In the genomic region with DNA sequence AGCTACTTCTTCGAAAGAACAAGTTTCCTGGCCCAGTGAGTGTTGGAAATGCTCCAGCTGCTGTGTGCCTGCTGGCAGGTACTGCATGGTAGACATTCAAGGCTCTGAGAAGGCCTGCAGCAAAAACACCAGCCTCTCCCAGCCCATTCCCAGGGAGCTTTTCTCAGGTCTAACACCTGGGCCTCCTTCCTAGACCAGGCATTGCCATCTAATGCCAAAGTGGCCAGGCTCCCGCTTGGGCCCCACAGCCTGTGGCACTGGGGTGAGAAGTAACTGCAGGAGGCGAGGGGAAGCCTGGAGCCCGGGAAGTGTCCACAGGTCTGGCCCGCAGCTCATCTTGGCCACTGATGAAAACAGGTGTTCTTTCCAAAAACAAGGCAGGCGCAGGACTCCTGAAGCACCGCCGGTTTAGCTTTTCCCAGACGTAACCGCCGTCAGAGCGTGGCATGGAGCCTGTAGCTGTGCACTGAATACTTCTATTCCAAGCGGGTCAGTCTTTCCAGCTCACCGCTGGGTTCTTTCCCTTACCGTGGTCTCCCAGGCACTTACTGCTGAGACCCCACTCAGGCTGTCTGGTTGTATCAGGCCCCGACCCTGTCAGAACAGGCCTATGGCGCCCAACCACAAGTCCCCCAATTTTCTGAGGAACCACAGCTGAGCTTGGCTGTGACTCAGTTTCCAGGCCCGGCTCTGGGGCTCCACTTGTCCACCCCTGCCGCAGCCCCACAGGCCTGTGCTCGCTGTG, we compare ENCODE assay signal across 8 cellular contexts. TPM values are rescaled to one million over a fixed set of nuclear protein-coding genes. Genes with fewer than 3 reads are reported as not detected.
A peak's percentile ranks its signal among the peaks of the same experiment; 100 is the strongest.
DNase-seq lines count a peak whose midpoint lies in the region; ATAC-seq and TF ChIP-seq lines count a peak whose summit lies in the region.

No MANE protein-coding gene starts in this region.

- no peaks in the 10 kb centered on the region for H3K27me3 ChIP-seq in transverse colon

- TF ChIP-seq EP300 in transverse colon (IDR thresholded peaks at IDR 0.05; ENCODE audit: low read depth), result no peak

- DNase-seq in activated naive CD4-positive, alpha-beta T cell treated with anti-CD3 and anti-CD28 coated beads for 36 hours, result no peak
- DNase-seq in activated naive CD4-positive, alpha-beta T cell (lab: John Stamatoyannopoulos, UW), result no peak
- DNase-seq in activated naive CD4-positive, alpha-beta T cell treated with anti-CD3 and anti-CD28 coated beads, Interleukin-2, amount 50 U/mL, for 72 hours (ENCODE audit: low spot score in 2 of 2), result no peak
- DNase-seq in medulla oblongata (ENCODE audit: extremely low spot score) (peak; percentile 15), transverse colon (no peak), activated gamma-delta T cell treated with Interleukin-2 at 50 U/mL for 16 hours (no peak), NCI-H1417 treated with DMSO at 0.1 percent for 48 hours (lab: John Stamatoyannopoulos, UW) (no peak)

- CTCF ChIA-PET in activated naive CD4-positive, alpha-beta T cell treated with anti-CD3 and anti-CD28 coated beads for 36 hours (lab: Charles Lee), result no interaction called here

- TF ChIP-seq CTCF in transverse colon (IDR thresholded peaks at IDR 0.05), result no peak

- in situ Hi-C loops in transverse colon (cut with MboI; ENCODE audit: low pct_ligation_motif_present in 1 of 4, low pct_unique_long_range_greater_than_20kb in 1 of 4, low sequenced_read_pairs in 3 of 4), result no loop called here

- H3K27ac Mint-ChIP-seq in activated naive CD4-positive, alpha-beta T cell treated with anti-CD3 and anti-CD28 coated beads for 36 hours, result peak overlapping the region; percentile 65
- peak overlapping the region; percentile 86 to 97 for H3K27ac Mint-ChIP-seq in activated naive CD4-positive, alpha-beta T cell treated with anti-CD3 and anti-CD28 coated beads, Interleukin-2, amount 50 U/mL, for 72 hours

- ATAC-seq in activated naive CD4-positive, alpha-beta T cell treated with anti-CD3 and anti-CD28 coated beads, Interleukin-2, amount 50 U/mL, for 72 hours, result no peak
- ATAC-seq in GM18505 (IDR thresholded peaks at IDR 0.05; ENCODE audit: unreplicated experiment), result no peak

- H3K36me3 Mint-ChIP-seq in activated naive CD4-positive, alpha-beta T cell treated with anti-CD3 and anti-CD28 coated beads for 36 hours (ENCODE audit: low read depth), result peaks cover 5% of the 10 kb centered on the region
- H3K36me3 Mint-ChIP-seq in activated naive CD4-positive, alpha-beta T cell treated with anti-CD3 and anti-CD28 coated beads, Interleukin-2, amount 50 U/mL, for 72 hours, result peaks cover 10 to 25% of the 10 kb centered on the region in 2 donors

- H3K9me3 ChIP-seq in transverse colon, result no peaks in the 10 kb centered on the region

- peak overlapping the region; percentile 86 to 93 (median 90) for H3K27ac ChIP-seq in transverse colon

- H3K4me3 Mint-ChIP-seq in activated naive CD4-positive, alpha-beta T cell treated with anti-CD3 and anti-CD28 coated beads for 36 hours, result no peak overlapping the region

- no peak overlapping the region for H3K4me3 ChIP-seq in transverse colon

- peaks cover 17 to 50% (median 34%) of the 10 kb centered on the region in 4 donors for H3K4me1 ChIP-seq in transverse colon

- H3K27me3 Mint-ChIP-seq in activated naive CD4-positive, alpha-beta T cell treated with anti-CD3 and anti-CD28 coated beads for 36 hours (ENCODE audit: low read depth), result no peaks in the 10 kb centered on the region

- intact Hi-C loops in activated naive CD4-positive, alpha-beta T cell treated with anti-CD3 and anti-CD28 coated beads for 36 hours (cut with micrococcal nuclease), result loop anchor here (10.0 kb wide), 3 partner anchors 167 to 533 kb away; partner anchors contain the start of genes CDK2AP2 and PITPNM1
- intact Hi-C loops in transverse colon (cut with DNase I; ENCODE audit: low total_unique reads), result loop anchor here (10.0 kb wide), 1 partner anchor 87 kb away; the partner anchor contains the start of gene CHKA

- no peaks in the 10 kb centered on the region for H3K36me3 ChIP-seq in transverse colon

- TF ChIP-seq POLR2A in transverse colon (IDR thresholded peaks at IDR 0.05) (no peak), GM18505 (IDR thresholded peaks at IDR 0.05; ENCODE audit: borderline replicate concordance, extremely low read depth, insufficient read depth, insufficient read length) (no peak)

- H3K4me1 Mint-ChIP-seq in activated naive CD4-positive, alpha-beta T cell treated with anti-CD3 and anti-CD28 coated beads for 36 hours (ENCODE audit: low read depth), result peaks cover 24% of the 10 kb centered on the region

- WGBS in transverse colon (ENCODE audit: low coverage in 1 of 2), 2 donors, result 86% methylated on average over 18 of the region's 20 CpGs; no CpG with 5 or more reads in 1 of the 2 donors

- H3K9me3 Mint-ChIP-seq in activated naive CD4-positive, alpha-beta T cell treated with anti-CD3 and anti-CD28 coated beads for 36 hours, result no peaks in the 10 kb centered on the region
- H3K9me3 Mint-ChIP-seq in activated naive CD4-positive, alpha-beta T cell treated with anti-CD3 and anti-CD28 coated beads, Interleukin-2, amount 50 U/mL, for 72 hours, result no peaks in the 10 kb centered on the region

RNA-seq across cellular contexts. Expression of gene TCIRG1, which starts 1.2 kb away (rescaled TPM):
- 100 to 1,000 TPM; 137 to 141 TPM for total RNA-seq in activated naive CD4-positive, alpha-beta T cell treated with anti-CD3 and anti-CD28 coated beads for 36 hours
- 100 to 1,000 TPM; 226 to 295 TPM for total RNA-seq in activated naive CD4-positive, alpha-beta T cell treated with anti-CD3 and anti-CD28 coated beads, Interleukin-2, amount 50 U/mL, for 72 hours
- total RNA-seq in transverse colon, result 100 to 1,000 TPM; 260 to 697 (median 380) TPM

RNA-seq across cellular contexts. Expression of gene NDUFS8, which starts 7.2 kb away (rescaled TPM):
- 100 to 1,000 TPM; 142 to 162 TPM for total RNA-seq in activated naive CD4-positive, alpha-beta T cell treated with anti-CD3 and anti-CD28 coated beads for 36 hours
- total RNA-seq in activated naive CD4-positive, alpha-beta T cell treated with anti-CD3 and anti-CD28 coated beads, Interleukin-2, amount 50 U/mL, for 72 hours, result 100 to 1,000 TPM; 139 to 236 TPM
- 100 to 1,000 TPM; 155 to 226 (median 188) TPM for total RNA-seq in transverse colon

RNA-seq across cellular contexts. Expression of gene ALDH3B1, which starts 27.5 kb away (rescaled TPM):
- not detected for total RNA-seq in activated naive CD4-positive, alpha-beta T cell treated with anti-CD3 and anti-CD28 coated beads for 36 hours
- under 1 TPM in 1 of 2 donors, not detected in 1; 0.11 TPM for total RNA-seq in activated naive CD4-positive, alpha-beta T cell treated with anti-CD3 and anti-CD28 coated beads, Interleukin-2, amount 50 U/mL, for 72 hours
- 10 to 100 TPM; 12.1 to 14.9 (median 13.5) TPM for total RNA-seq in transverse colon

RNA-seq across cellular contexts. Expression of gene UNC93B1, which starts 33.8 kb away (rescaled TPM):
- 10 to 100 TPM; 18.4 to 19.0 TPM for total RNA-seq in activated naive CD4-positive, alpha-beta T cell treated with anti-CD3 and anti-CD28 coated beads for 36 hours
- total RNA-seq in activated naive CD4-positive, alpha-beta T cell treated with anti-CD3 and anti-CD28 coated beads, Interleukin-2, amount 50 U/mL, for 72 hours, result 10 to 100 TPM in 1 of 2 donors, 1 to 10 TPM in 1; 7.7 to 23.6 TPM
- total RNA-seq in transverse colon, result 10 to 100 TPM; 32.2 to 67.7 (median 54.7) TPM

Comparison
In these comparisons a context has a peak if more than half of its experiments do, and no peak if none do; other contexts are left out.
1. RNA of gene ALDH3B1, which starts 27.5 kb away (total RNA-seq): 12.1 to 14.9 TPM in transverse colon; 0.11 TPM in activated naive CD4-positive, alpha-beta T cell treated with anti-CD3 and anti-CD28 coated beads, Interleukin-2, amount 50 U/mL, for 72 hours and not detected in activated naive CD4-positive, alpha-beta T cell treated with anti-CD3 and anti-CD28 coated beads for 36 hours; every median in the first group is over 10 times any median in the second.